Comparison of ENCODE assay signal across 12 cellular contexts in genomic region chr1:17441993-17442357, GRCh38. TPM values are rescaled to one million over a fixed set of nuclear protein-coding genes. Genes with fewer than 3 reads are reported as not detected.
DNase-seq lines count a peak whose midpoint lies in the region; ATAC-seq, FAIRE-seq and TF ChIP-seq lines count a peak whose summit lies in the region.
"Had no signal": no experiment of that assay in that cellular context is flagged by ENCODE, and none has a peak within 500 bp of the region (broad histone marks: within the 10 kb centered on the region; RNA-seq: fewer than 3 reads in every experiment).

No MANE protein-coding gene starts in this region.

- H4K8ac ChIP-seq in IMR-90 (ENCODE audit: low read depth in 2 of 2, low read length in 2 of 2), result peak overlapping the region in 1 of 2 experiments; percentile 35; a peak in 2 of 4 replicates

- H3K27me3 Mint-ChIP-seq in T-helper 1 cell treated with Interleukin-12 subunit alpha and Interleukin-12 subunit beta and Interleukin-4 antibody, amounts not matched to agents 30 μg/mL and 1 μg/mL, for 36 hours (ENCODE audit: low read depth), result no peaks in the 10 kb centered on the region
- H3K27me3 Mint-ChIP-seq in astrocyte (ENCODE audit: low read depth, unreplicated experiment) (peaks cover 2% of the 10 kb centered on the region), osteocyte (ENCODE audit: unreplicated experiment) (no peaks in the 10 kb centered on the region)
- H3K27me3 Mint-ChIP-seq in naive thymus-derived CD8-positive, alpha-beta T cell, result peaks cover 0 to 5% (median 0%) of the 10 kb centered on the region in 5 donors

- peak overlapping the region; percentile 2; the same call in 1 of the 3 replicates for H2BK15ac ChIP-seq in IMR-90 (ENCODE audit: low read depth, low read length)

- peak overlapping the region; percentile 79 for H2BK120ac ChIP-seq in IMR-90 (ENCODE audit: low read depth, low read length)

- H3K27ac Mint-ChIP-seq in T-helper 1 cell treated with Interleukin-12 subunit alpha and Interleukin-12 subunit beta and Interleukin-4 antibody, amounts not matched to agents 30 μg/mL and 1 μg/mL, for 36 hours, result peak overlapping the region; percentile 85
- peak overlapping the region; percentile 75 for H3K27ac Mint-ChIP-seq in astrocyte (ENCODE audit: unreplicated experiment)
- H3K27ac Mint-ChIP-seq in osteocyte (ENCODE audit: unreplicated experiment), result peak overlapping the region; percentile 90
- H3K27ac Mint-ChIP-seq in naive thymus-derived CD8-positive, alpha-beta T cell, result no peak overlapping the region
- H3K27ac Mint-ChIP-seq: natural killer cell treated with Interleukin-12 subunit alpha and Interleukin-12 subunit beta and Interleukin-15 and Interleukin-18, amount 100 ng/mL, for 72 hours had no signal

- no CpG with 5 or more reads among the region's 4 CpGs for WGBS in IMR-90 (ENCODE audit: extremely low coverage in 2 of 2, insufficient read length in 1 of 2), 2 experiments

- no TSS peak for BruUV-seq in IMR-90 (replicated peaks; lab: Mats Ljungman, UMichigan)

- H2BK5ac ChIP-seq in IMR-90 (ENCODE audit: low read depth, low read length, poor library complexity, severe bottlenecking), result no peak overlapping the region

- no peak overlapping the region for H3K18ac ChIP-seq in IMR-90 (ENCODE audit: low read depth, low read length)

- intact Hi-C loops in IMR-90 (cut with micrococcal nuclease), result no loop called here

- H3K36me3 Mint-ChIP-seq in T-helper 1 cell treated with Interleukin-12 subunit alpha and Interleukin-12 subunit beta and Interleukin-4 antibody, amounts not matched to agents 30 μg/mL and 1 μg/mL, for 36 hours (ENCODE audit: low read depth), result peaks cover 3% of the 10 kb centered on the region
- H3K36me3 Mint-ChIP-seq in astrocyte (ENCODE audit: low read depth, unreplicated experiment) (no peaks in the 10 kb centered on the region), osteocyte (ENCODE audit: unreplicated experiment) (no peaks in the 10 kb centered on the region)
- no peaks in the 10 kb centered on the region for H3K36me3 Mint-ChIP-seq in naive thymus-derived CD8-positive, alpha-beta T cell
- H3K36me3 Mint-ChIP-seq: natural killer cell treated with Interleukin-12 subunit alpha and Interleukin-12 subunit beta and Interleukin-15 and Interleukin-18, amount 100 ng/mL, for 72 hours had no signal

- H3K9ac ChIP-seq in IMR-90 (ENCODE audit: low read depth, low read length) (no peak overlapping the region), astrocyte (ENCODE audit: low read length) (no peak overlapping the region)

- H3K4ac ChIP-seq in IMR-90 (ENCODE audit: low read depth, low read length), result peak overlapping the region; percentile 44

- TF ChIP-seq CTCF in IMR-90 (conservative IDR thresholded peaks at IDR 0.05; ENCODE audit: low read depth, low read length) (no peak), astrocyte (IDR thresholded peaks at IDR 0.05; ENCODE audit: insufficient read depth, low read depth, low read length) (no peak), osteocyte (IDR thresholded peaks at IDR 0.05) (no peak)

- peaks cover 21% of the 10 kb centered on the region for H3K4me1 Mint-ChIP-seq in T-helper 1 cell treated with Interleukin-12 subunit alpha and Interleukin-12 subunit beta and Interleukin-4 antibody, amounts not matched to agents 30 μg/mL and 1 μg/mL, for 36 hours (ENCODE audit: low read depth)
- H3K4me1 Mint-ChIP-seq in astrocyte (ENCODE audit: low read depth, unreplicated experiment), result peaks cover 24% of the 10 kb centered on the region
- H3K4me1 Mint-ChIP-seq in osteocyte (ENCODE audit: unreplicated experiment), result peaks cover 37% of the 10 kb centered on the region
- peaks cover 6 to 22% (median 17%) of the 10 kb centered on the region in 4 donors for H3K4me1 Mint-ChIP-seq in naive thymus-derived CD8-positive, alpha-beta T cell

- H2AK5ac ChIP-seq in IMR-90 (ENCODE audit: low read depth, low read length), result 0 out of 2 replicates have a peak overlapping the region, but pooled peaks have one; percentile 0

- DNase-seq in T-helper 1 cell (no peak), IMR-90 (no peak), astrocyte (ENCODE audit: low read depth) (no peak), osteocyte (ENCODE audit: extremely low spot score, unreplicated experiment) (no peak), KG1 (lab: John Stamatoyannopoulos, UW) (no peak), GM12891 (ENCODE audit: insufficient read length, low spot score) (no peak)
- no peak for DNase-seq in naive thymus-derived CD8-positive, alpha-beta T cell
- DNase-seq: activated CD4-positive, alpha-beta T cell treated with anti-CD3 and anti-CD28 coated beads, Interleukin-2, amount 50 U/mL, for 4 hours; activated gamma-delta T cell treated with Interleukin-2 at 50 U/mL for 16 hours; NCI-H1105 treated with DMSO at 0.1 percent for 48 hours had no signal

- H3K9me3 ChIP-seq in IMR-90 (ENCODE audit: control insufficient read depth, insufficient read depth, low read length), result no peaks in the 10 kb centered on the region
- no peaks in the 10 kb centered on the region for H3K9me3 ChIP-seq in astrocyte (ENCODE audit: insufficient read depth, low read depth, low read length)

- H3K4me2 ChIP-seq in IMR-90 (ENCODE audit: low read depth, low read length) (no peak overlapping the region), astrocyte (ENCODE audit: low read length) (peak overlapping the region; percentile 91)

- H3K79me2 ChIP-seq in astrocyte (ENCODE audit: insufficient read depth, low read length), result peaks cover 16% of the 10 kb centered on the region

- CTCF ChIA-PET in IMR-90 (lab: Yijun Ruan, JAX), result no interaction called here

- peak overlapping the region; percentile 49 for H2AK9ac ChIP-seq in IMR-90 (replicated peaks; ENCODE audit: low read depth, low read length, poor library complexity)

- peak overlapping the region; percentile 77 for H3K23ac ChIP-seq in IMR-90 (ENCODE audit: low read depth, low read length)

- no peak for TF ChIP-seq RAD21 in IMR-90 (IDR thresholded peaks at IDR 0.05; ENCODE audit: low read length)

- in situ Hi-C loops in IMR-90 (cut with MboI; ENCODE audit: low sequenced_read_pairs), result no loop called here

- H3K9me1 ChIP-seq in IMR-90 (ENCODE audit: insufficient read depth, low read length), result peaks cover 4% of the 10 kb centered on the region; the same call in 1 of the 2 replicates

- no peak for ATAC-seq in IMR-90 (ENCODE audit: low read depth)
- no peak for ATAC-seq in naive thymus-derived CD8-positive, alpha-beta T cell
- ATAC-seq: natural killer cell treated with Interleukin-12 subunit alpha and Interleukin-12 subunit beta and Interleukin-15 and Interleukin-18, amount 100 ng/mL, for 72 hours had no signal

- no peak overlapping the region for H3K4me3 Mint-ChIP-seq in T-helper 1 cell treated with Interleukin-12 subunit alpha and Interleukin-12 subunit beta and Interleukin-4 antibody, amounts not matched to agents 30 μg/mL and 1 μg/mL, for 36 hours
- peak overlapping the region; percentile 88 for H3K4me3 Mint-ChIP-seq in astrocyte (ENCODE audit: unreplicated experiment)
- H3K4me3 Mint-ChIP-seq in osteocyte (ENCODE audit: unreplicated experiment), result no peak overlapping the region
- H3K4me3 Mint-ChIP-seq in naive thymus-derived CD8-positive, alpha-beta T cell, result no peak overlapping the region
- H3K4me3 Mint-ChIP-seq: natural killer cell treated with Interleukin-12 subunit alpha and Interleukin-12 subunit beta and Interleukin-15 and Interleukin-18, amount 100 ng/mL, for 72 hours had no signal

- H3K9me3 Mint-ChIP-seq in T-helper 1 cell treated with Interleukin-12 subunit alpha and Interleukin-12 subunit beta and Interleukin-4 antibody, amounts not matched to agents 30 μg/mL and 1 μg/mL, for 36 hours, result no peaks in the 10 kb centered on the region
- H3K9me3 Mint-ChIP-seq in astrocyte (ENCODE audit: unreplicated experiment) (no peaks in the 10 kb centered on the region), osteocyte (ENCODE audit: unreplicated experiment) (no peaks in the 10 kb centered on the region)
- no peaks in the 10 kb centered on the region for H3K9me3 Mint-ChIP-seq in naive thymus-derived CD8-positive, alpha-beta T cell
- H3K9me3 Mint-ChIP-seq: natural killer cell treated with Interleukin-12 subunit alpha and Interleukin-12 subunit beta and Interleukin-15 and Interleukin-18, amount 100 ng/mL, for 72 hours had no signal

- H3K14ac ChIP-seq in IMR-90 (replicated peaks; ENCODE audit: low read depth, low read length), result peak overlapping the region; percentile 1; the same call in 1 of the 2 replicates

- H3K27me3 ChIP-seq in IMR-90 (ENCODE audit: control insufficient read depth, insufficient read depth, low read length) (no peaks in the 10 kb centered on the region), astrocyte (ENCODE audit: insufficient read depth, low read length) (no peaks in the 10 kb centered on the region)

- dilution Hi-C loops in IMR-90 (cut with HindIII; ENCODE audit: low sequenced_read_pairs, unreplicated experiment), result no loop called here

- POLR2A ChIA-PET in IMR-90 (lab: Charles Lee; ENCODE audit: unreplicated experiment), result no interaction called here
- POLR2A ChIA-PET in naive thymus-derived CD8-positive, alpha-beta T cell (lab: Charles Lee), result no interaction called here

- H2AFZ ChIP-seq in IMR-90 (replicated peaks; ENCODE audit: low read length, poor library complexity), result no peak overlapping the region
- no peak overlapping the region for H2AFZ ChIP-seq in astrocyte (ENCODE audit: low read depth, low read length)

- H4K91ac ChIP-seq in IMR-90 (ENCODE audit: insufficient read depth, low read depth, low read length), result peak overlapping the region; percentile 78; the same call in 1 of the 2 replicates

- H3K27ac ChIP-seq in IMR-90 (ENCODE audit: insufficient read depth, low read length), result no peak overlapping the region
- H3K27ac ChIP-seq in astrocyte (ENCODE audit: low read depth, low read length), result no peak overlapping the region

- H3K56ac ChIP-seq in IMR-90 (ENCODE audit: extremely low read depth, insufficient read depth, low read length), result no peak overlapping the region

- TF ChIP-seq POLR2A in IMR-90 (IDR thresholded peaks at IDR 0.05; ENCODE audit: low read depth, low read length) (no peak), GM12891 (IDR thresholded peaks at IDR 0.05; ENCODE audit: low read depth, low read length) (no peak)

- peaks cover 15% of the 10 kb centered on the region for H3K4me1 ChIP-seq in IMR-90 (ENCODE audit: control insufficient read depth, insufficient read depth, low read length)
- H3K4me1 ChIP-seq in astrocyte (ENCODE audit: insufficient read depth, low read length), result peaks cover 30% of the 10 kb centered on the region

- peaks cover 0 to 12% of the 10 kb centered on the region in 2 experiments; a peak in 3 of 4 replicates for H3K79me1 ChIP-seq in IMR-90 (ENCODE audit: low read depth in 1 of 2, low read length in 2 of 2)

- H3K36me3 ChIP-seq in IMR-90 (ENCODE audit: control insufficient read depth, insufficient read depth, low read length), result no peaks in the 10 kb centered on the region
- H3K36me3 ChIP-seq in astrocyte (ENCODE audit: insufficient read depth, low read length), result no peaks in the 10 kb centered on the region

- no peak overlapping the region for H4K5ac ChIP-seq in IMR-90 (ENCODE audit: low read depth, low read length)

- no peak for FAIRE-seq in astrocyte (lab: Jason Lieb, UNC)
- no peak for FAIRE-seq in GM12891 (lab: Jason Lieb, UNC)

- H3K4me3 ChIP-seq in IMR-90 (ENCODE audit: insufficient read depth, low read depth, low read length) (no peak overlapping the region), astrocyte (ENCODE audit: insufficient read depth, low read depth, low read length) (no peak overlapping the region)

- H2BK20ac ChIP-seq in IMR-90 (ENCODE audit: low read depth, low read length), result peak overlapping the region; percentile 73

- H4K20me1 ChIP-seq in IMR-90 (ENCODE audit: insufficient read depth, low read length) (no peaks in the 10 kb centered on the region), astrocyte (ENCODE audit: insufficient read depth, low read length) (peaks cover 5% of the 10 kb centered on the region)

RNA-seq across cellular contexts. Expression of gene RCC2, which starts 2.5 kb away (rescaled TPM):
- 24.0 and 24.2 TPM in 2 replicates for total RNA-seq in IMR-90 (2012; rRNA removed)
- polyA plus RNA-seq in IMR-90 (2012; rRNA removed), result 38.9 and 43.5 TPM in 2 replicates
- polyA plus RNA-seq in IMR-90 (2012; cell fraction: cytosol; rRNA removed), result 33.7 and 55.9 TPM in 2 replicates
- polyA plus RNA-seq in IMR-90 (2012; cell fraction: nucleus; rRNA removed; ENCODE audit: low replicate concordance), result 83.0 and 140 TPM in 2 replicates
- total RNA-seq in astrocyte, result 97.4 and 103 TPM in 2 replicates
- 102 and 104 TPM in 2 replicates for total RNA-seq in osteocyte
- polyA plus RNA-seq in GM12891 (2012; ENCODE audit: low read depth, missing spikeins), result 44.9 TPM
- 10 to 100 TPM; 60.9 to 61.9 TPM for total RNA-seq in naive thymus-derived CD8-positive, alpha-beta T cell
- polyA plus RNA-seq in naive thymus-derived CD8-positive, alpha-beta T cell, result 10 to 100 TPM; 20.8 to 37.5 (median 26.0) TPM

Comparison
In these comparisons a context has a peak if more than half of its experiments do, and no peak if none do; other contexts are left out.
1. H3K27ac Mint-ChIP-seq: peak in T-helper 1 cell treated with Interleukin-12 subunit alpha and Interleukin-12 subunit beta and Interleukin-4 antibody, amounts not matched to agents 30 μg/mL and 1 μg/mL, for 36 hours (single experiment), astrocyte (single experiment) and osteocyte (single experiment); none in naive thymus-derived CD8-positive, alpha-beta T cell (0 of 10).